8 cellular contexts compared by ENCODE assay signal in genomic region chr2:134988994-134989605, GRCh38. TPM values are rescaled to one million over a fixed set of nuclear protein-coding genes. Genes with fewer than 3 reads are reported as not detected.
A peak's percentile ranks its signal among the peaks of the same experiment; 100 is the strongest.
DNase-seq lines count a peak whose midpoint lies in the region; ATAC-seq, FAIRE-seq and TF ChIP-seq lines count a peak whose summit lies in the region.

No MANE protein-coding gene starts in this region.

- H3K27me3 ChIP-seq in cardiac muscle cell = peaks cover 11% of the 10 kb centered on the region

- no peaks in the 10 kb centered on the region for H3K36me3 Mint-ChIP-seq in naive B cell

- no peaks in the 10 kb centered on the region for H3K4me1 Mint-ChIP-seq in naive B cell

- H3K9me3 Mint-ChIP-seq in naive B cell = peaks cover 0 to 4% (median 0%) of the 10 kb centered on the region in 7 donors

- TF ChIP-seq CTCF in cardiac muscle cell (IDR thresholded peaks at IDR 0.05; ENCODE audit: low read depth, low read length) (peak; percentile 49), choroid plexus epithelial cell (conservative IDR thresholded peaks at IDR 0.05; ENCODE audit: low read depth, low read length) (peak; percentile 49), coronary artery (IDR thresholded peaks at IDR 0.05) (no peak)

- H3K27ac Mint-ChIP-seq in naive B cell = no peak overlapping the region

- no peak overlapping the region for H3K4me3 ChIP-seq in cardiac muscle cell
- H3K4me3 ChIP-seq in choroid plexus epithelial cell (ENCODE audit: low read depth, low read length) = no peak overlapping the region
- H3K4me3 ChIP-seq in coronary artery = no peak overlapping the region

- ATAC-seq in Right ventricle myocardium inferior (no peak), naive B cell (ENCODE audit: low read depth in 2 of 2) (no peak)

- TF ChIP-seq POLR2A in GM12892 (IDR thresholded peaks at IDR 0.05; ENCODE audit: low read depth, low read length) = no peak

- H3K27ac ChIP-seq in cardiac muscle cell (no peak overlapping the region), coronary artery (no peak overlapping the region)

- H3K27me3 Mint-ChIP-seq in naive B cell = no peaks in the 10 kb centered on the region

- H3K36me3 ChIP-seq in cardiac muscle cell = no peaks in the 10 kb centered on the region

- H3K4me1 ChIP-seq in cardiac muscle cell (ENCODE audit: low read depth) = no peaks in the 10 kb centered on the region

- DNase-seq in cardiac muscle cell (ENCODE audit: low read depth in 1 of 2, low spot score in 1 of 2) = peak; percentile 26 to 61
- no peak for DNase-seq in Right ventricle myocardium inferior (ENCODE audit: missing footprints)
- peak; percentile 47 for DNase-seq in NCI-H460 (ENCODE audit: extremely low read depth, low read depth)
- peak; percentile 64 for DNase-seq in choroid plexus epithelial cell (ENCODE audit: low read depth)
- DNase-seq in naive B cell = peak; percentile 9
- no peak for DNase-seq in coronary artery (ENCODE audit: low spot score)
- DNase-seq in GM12892 (ENCODE audit: insufficient read length) = no peak
- no peak for DNase-seq in activated effector memory CD4-positive, alpha-beta T cell treated with anti-CD3 and anti-CD28 coated beads, Interleukin-2, amount 50 U/mL, for 16 hours

- H3K4me3 Mint-ChIP-seq in naive B cell = no peak overlapping the region

- intact Hi-C loops in Right ventricle myocardium inferior (cut with DNase I) = loop anchor here (2.0 kb wide), 1 partner anchor 722 kb away; no protein-coding TSS in a partner anchor

- no peaks in the 10 kb centered on the region for H3K9me3 ChIP-seq in cardiac muscle cell (ENCODE audit: low read depth)

- no peak for FAIRE-seq in GM12892 (lab: Jason Lieb, UNC)

RNA-seq across cellular contexts. Expression of gene MAP3K19, which starts 58.1 kb away (rescaled TPM):
- not detected in 2 replicates for total RNA-seq in cardiac muscle cell
- polyA plus RNA-seq in cardiac muscle cell = not detected in 2 replicates
- not detected for total RNA-seq in Right ventricle myocardium inferior
- not detected in 2 replicates for total RNA-seq in NCI-H460 (2014; rRNA removed; shearing (Covaris generic))
- polyA plus RNA-seq in NCI-H460 (2014; cell fraction: nucleus; rRNA removed) = not detected in 2 replicates
- polyA plus RNA-seq in naive B cell (ENCODE audit: low read depth in 6 of 6) = not detected
- polyA plus RNA-seq in GM12892 (2012; ENCODE audit: missing spikeins) = 0.28 TPM

Comparison
In these comparisons a context has a peak if more than half of its experiments do, and no peak if none do; other contexts are left out.
1. DNase-seq: peak in cardiac muscle cell (2 of 2), NCI-H460 (single experiment), choroid plexus epithelial cell (single experiment) and naive B cell (single experiment); none in Right ventricle myocardium inferior (single experiment), coronary artery (single experiment), GM12892 (single experiment) and activated effector memory CD4-positive, alpha-beta T cell treated with anti-CD3 and anti-CD28 coated beads, Interleukin-2, amount 50 U/mL, for 16 hours (single experiment).